Comparison of ENCODE assay signal across 19 cellular contexts in the genomic region with DNA sequence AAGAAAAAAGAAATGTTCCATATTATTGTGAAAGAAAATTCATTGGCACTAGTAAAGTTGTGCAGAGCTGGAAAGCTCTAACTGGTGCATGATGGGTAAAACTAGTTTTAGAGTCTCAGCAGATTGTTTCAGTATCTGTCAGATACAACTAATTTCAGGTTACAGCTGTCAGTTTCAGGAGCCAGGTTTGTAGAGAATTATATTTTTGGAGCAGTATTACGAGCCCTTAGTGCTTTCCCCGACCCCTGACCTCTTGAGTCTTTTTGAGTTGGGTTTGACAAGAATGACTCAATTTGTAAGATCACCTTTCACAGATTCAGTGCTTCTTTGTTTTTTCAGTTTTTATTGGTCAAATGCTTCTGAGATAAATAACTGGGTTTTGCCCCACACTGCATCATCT.
DNase-seq lines count a peak whose midpoint lies in the region; ATAC-seq and TF ChIP-seq lines count a peak whose summit lies in the region.
"Had no signal": no experiment of that assay in that cellular context is flagged by ENCODE, and none has a peak within 500 bp of the region (broad histone marks: within the 10 kb centered on the region; RNA-seq: fewer than 3 reads in every experiment).

No MANE protein-coding gene starts in this region.

- no peak overlapping the region for H2BK120ac ChIP-seq in mesendoderm (ENCODE audit: low read depth, low read length)
- H2BK120ac ChIP-seq in mesenchymal stem cell (ENCODE audit: low read depth, low read length): no peak overlapping the region

- H3K18ac ChIP-seq in mesendoderm (ENCODE audit: low read length): no peak overlapping the region
- H3K18ac ChIP-seq in mesenchymal stem cell (ENCODE audit: low read depth in 1 of 2, low read length in 2 of 2): no peak overlapping the region

- H3K23ac ChIP-seq in mesendoderm (ENCODE audit: low read length) (no peak overlapping the region), mesenchymal stem cell (ENCODE audit: low read length in 2 of 2) (no peak overlapping the region)

- H2BK5ac ChIP-seq in mesendoderm (ENCODE audit: low read length) (no peak overlapping the region), mesenchymal stem cell (ENCODE audit: low read depth, low read length, poor library complexity, severe bottlenecking) (no peak overlapping the region)

- H2AFZ ChIP-seq in KMS-11 (ENCODE audit: low read depth) (no peak overlapping the region; the same call in 1 of the 2 replicates), mesenchymal stem cell (ENCODE audit: low read depth, low read length) (no peak overlapping the region)

- ATAC-seq in GM18858 (IDR thresholded peaks at IDR 0.05; ENCODE audit: unreplicated experiment) (peak; percentile 58), GM19463 (IDR thresholded peaks at IDR 0.05; ENCODE audit: unreplicated experiment) (peak; percentile 45), HG02852 (IDR thresholded peaks at IDR 0.05; ENCODE audit: unreplicated experiment) (peak; percentile 75)
- ATAC-seq: HCT116, K562 had no signal

- H3K4me1 ChIP-seq in KMS-11 (ENCODE audit: low read depth, poor library complexity, severe bottlenecking) (peaks cover 22% of the 10 kb centered on the region), mesendoderm (ENCODE audit: control insufficient read depth, low read depth, low read length) (no peaks in the 10 kb centered on the region), mesenchymal stem cell (ENCODE audit: control insufficient read depth, insufficient read depth, low read depth, low read length) (no peaks in the 10 kb centered on the region)
- H3K4me1 ChIP-seq: BLaER1 had no signal

- H3K4me2 ChIP-seq in KMS-11 (peak overlapping the region; percentile 9; the same call in 1 of the 2 replicates), mesendoderm (ENCODE audit: low read length) (no peak overlapping the region), mesenchymal stem cell (ENCODE audit: low read length, poor library complexity, severe bottlenecking) (no peak overlapping the region)
- H3K4me2 ChIP-seq: BLaER1 had no signal

- no peaks in the 10 kb centered on the region for H3K79me1 ChIP-seq in mesendoderm (ENCODE audit: low read length)
- no peaks in the 10 kb centered on the region for H3K79me1 ChIP-seq in mesenchymal stem cell (replicated peaks; ENCODE audit: low read length, poor library complexity, severe bottlenecking)

- no peaks in the 10 kb centered on the region for H4K20me1 ChIP-seq in KMS-11 (ENCODE audit: insufficient read depth)
- H4K20me1 ChIP-seq: BLaER1 had no signal

- H3K4me3 ChIP-seq in KMS-11 (IDR thresholded peaks at IDR 0.05; ENCODE audit: insufficient read depth, low read depth, low read length): no peak overlapping the region
- H3K4me3 ChIP-seq in mesendoderm (ENCODE audit: low read length): no peak overlapping the region
- no peak overlapping the region for H3K4me3 ChIP-seq in mesenchymal stem cell (ENCODE audit: insufficient read depth in 1 of 2, low read depth in 1 of 2, low read length in 2 of 2)
- H3K4me3 ChIP-seq: BLaER1, K562 had no signal

- H3K9ac ChIP-seq in KMS-11: no peak overlapping the region
- no peak overlapping the region for H3K9ac ChIP-seq in mesendoderm (ENCODE audit: low read length)
- H3K9ac ChIP-seq in mesenchymal stem cell (ENCODE audit: low read length): no peak overlapping the region
- H3K9ac ChIP-seq: BLaER1 had no signal

- H3K27ac ChIP-seq in KMS-11: peak overlapping the region; percentile 23; the same call in 1 of the 2 replicates
- no peak overlapping the region for H3K27ac ChIP-seq in mesendoderm (ENCODE audit: low read depth, low read length)
- H3K27ac ChIP-seq in mesenchymal stem cell (ENCODE audit: low read length, poor library complexity, severe bottlenecking): no peak overlapping the region
- H3K27ac ChIP-seq: BLaER1 had no signal

- no peak overlapping the region for H4K5ac ChIP-seq in mesendoderm (ENCODE audit: low read length)

- H3K9me3 ChIP-seq in mesenchymal stem cell (ENCODE audit: control insufficient read depth, low read length): no peaks in the 10 kb centered on the region
- H3K9me3 ChIP-seq: BLaER1 had no signal

- H2AK5ac ChIP-seq in mesendoderm (ENCODE audit: low read length): no peak overlapping the region
- H2AK5ac ChIP-seq in mesenchymal stem cell (ENCODE audit: low read length, severe bottlenecking): no peak overlapping the region

- H3K27me3 ChIP-seq in KMS-11 (ENCODE audit: insufficient read depth, low read depth) (no peaks in the 10 kb centered on the region), mesendoderm (ENCODE audit: insufficient read depth, low read length, poor library complexity) (no peaks in the 10 kb centered on the region), mesenchymal stem cell (ENCODE audit: control insufficient read depth in 1 of 2, insufficient read depth in 1 of 2, low read length in 2 of 2) (no peaks in the 10 kb centered on the region)
- H3K27me3 ChIP-seq: BLaER1 had no signal

- H4K91ac ChIP-seq in mesenchymal stem cell (ENCODE audit: low read length): no peak overlapping the region

- H2BK15ac ChIP-seq in mesendoderm (replicated peaks; ENCODE audit: low read depth) (no peak overlapping the region), mesenchymal stem cell (ENCODE audit: low read depth, poor library complexity, severe bottlenecking) (no peak overlapping the region)

- no peak overlapping the region for H3K56ac ChIP-seq in mesendoderm (ENCODE audit: low read length)

- WGBS in mesendoderm (ENCODE audit: extremely low coverage, insufficient coverage, low lambda C conversion rate): no CpG with 5 or more reads among the region's 2 CpGs
- 65% methylated on average over 2 of the region's 2 CpGs for WGBS in mesenchymal stem cell

- no peaks in the 10 kb centered on the region for H3K36me3 ChIP-seq in KMS-11 (ENCODE audit: insufficient read depth)
- no peaks in the 10 kb centered on the region for H3K36me3 ChIP-seq in mesendoderm (ENCODE audit: control insufficient read depth, insufficient read depth, low read length)
- no peaks in the 10 kb centered on the region for H3K36me3 ChIP-seq in mesenchymal stem cell (ENCODE audit: control insufficient read depth in 1 of 2, insufficient read depth in 2 of 2, low read depth in 1 of 2, low read length in 2 of 2)
- H3K36me3 ChIP-seq: BLaER1 had no signal

- H3K79me2 ChIP-seq in KMS-11 (ENCODE audit: insufficient read depth, low read depth): no peaks in the 10 kb centered on the region
- H3K79me2 ChIP-seq in mesendoderm (ENCODE audit: control insufficient read depth, insufficient read depth, low read length): no peaks in the 10 kb centered on the region

- no peak for TF ChIP-seq CTCF in KMS-11 (conservative IDR thresholded peaks at IDR 0.05; ENCODE audit: low read depth, low read length)

- H3K4ac ChIP-seq in mesendoderm (ENCODE audit: low read depth, low read length): no peak overlapping the region
- H3K4ac ChIP-seq in mesenchymal stem cell (ENCODE audit: low read depth in 1 of 2, low read length in 2 of 2): no peak overlapping the region

- H4K8ac ChIP-seq in mesendoderm (ENCODE audit: low read depth, low read length) (no peak overlapping the region), mesenchymal stem cell (ENCODE audit: low read length) (no peak overlapping the region)

- DNase-seq in mesendoderm (no peak), SHP77 treated with DMSO at 0.1 percent for 48 hours (lab: John Stamatoyannopoulos, UW) (no peak), mesenchymal stem cell (no peak), UCSD-AML1 (lab: John Stamatoyannopoulos, UW; ENCODE audit: unreplicated experiment) (no peak)
- DNase-seq: 8988T, DMS79 treated with DMSO at 0.1 percent for 48 hours, GF-D8, GOT3, H7, HFFc6, IMR-90, Kasumi-1 had no signal

- no peak overlapping the region for H3K14ac ChIP-seq in mesenchymal stem cell (ENCODE audit: low read length in 2 of 2)

- H2BK12ac ChIP-seq in mesenchymal stem cell (ENCODE audit: low read length in 2 of 2): no peak overlapping the region
